In the genomic region with DNA sequence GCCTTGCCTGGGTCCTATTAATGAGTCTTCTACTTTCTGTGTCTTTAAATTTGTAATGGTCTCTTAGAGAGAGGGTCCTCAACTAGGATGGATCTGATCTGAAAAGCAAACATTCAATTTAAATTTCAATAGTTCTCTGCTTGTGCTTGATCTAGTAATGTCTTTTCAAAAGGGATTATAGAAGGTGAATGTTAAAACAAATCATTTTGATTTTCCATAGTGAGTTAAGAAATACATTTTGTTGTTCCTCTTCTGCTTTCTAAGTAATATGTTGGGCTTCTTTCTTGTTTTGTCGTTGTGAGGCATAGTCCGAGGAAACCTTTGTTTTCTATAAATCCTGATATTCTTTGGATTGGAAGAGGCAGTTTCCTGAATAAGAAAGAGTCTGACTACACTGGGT, we compare ENCODE assay signal across 1 cellular context.
TF ChIP-seq lines count a peak whose summit lies in the region.

No MANE protein-coding gene starts in this region.

TF ChIP-seq in endothelial cell of umbilical vein, 7 proteins besides CTCF, POLR2A, EP300 and RAD21:
- TF ChIP-seq MAX (IDR thresholded peaks at IDR 0.05; ENCODE audit: insufficient read depth, insufficient read length), result no peak
- TF ChIP-seq GATA2 (IDR thresholded peaks at IDR 0.05; ENCODE audit: insufficient read depth, insufficient read length, low read depth, low read length), result no peak
- no peak for TF ChIP-seq JUN (IDR thresholded peaks at IDR 0.05; ENCODE audit: borderline replicate concordance, insufficient read depth, insufficient read length, low read depth)
- no peak for TF ChIP-seq EZH2 (IDR thresholded peaks at IDR 0.05; ENCODE audit: borderline replicate concordance, low read depth, low read length, severe bottlenecking)
- TF ChIP-seq MYC (IDR thresholded peaks at IDR 0.05; ENCODE audit: low read depth, low read length), result no peak
- no peak for TF ChIP-seq FOS (IDR thresholded peaks at IDR 0.05; ENCODE audit: borderline replicate concordance, insufficient read depth, low read length)
- no peak for TF ChIP-seq POLR2AphosphoS5 (IDR thresholded peaks at IDR 0.05; ENCODE audit: insufficient read depth, low read depth, low read length)
